In the genomic region with DNA sequence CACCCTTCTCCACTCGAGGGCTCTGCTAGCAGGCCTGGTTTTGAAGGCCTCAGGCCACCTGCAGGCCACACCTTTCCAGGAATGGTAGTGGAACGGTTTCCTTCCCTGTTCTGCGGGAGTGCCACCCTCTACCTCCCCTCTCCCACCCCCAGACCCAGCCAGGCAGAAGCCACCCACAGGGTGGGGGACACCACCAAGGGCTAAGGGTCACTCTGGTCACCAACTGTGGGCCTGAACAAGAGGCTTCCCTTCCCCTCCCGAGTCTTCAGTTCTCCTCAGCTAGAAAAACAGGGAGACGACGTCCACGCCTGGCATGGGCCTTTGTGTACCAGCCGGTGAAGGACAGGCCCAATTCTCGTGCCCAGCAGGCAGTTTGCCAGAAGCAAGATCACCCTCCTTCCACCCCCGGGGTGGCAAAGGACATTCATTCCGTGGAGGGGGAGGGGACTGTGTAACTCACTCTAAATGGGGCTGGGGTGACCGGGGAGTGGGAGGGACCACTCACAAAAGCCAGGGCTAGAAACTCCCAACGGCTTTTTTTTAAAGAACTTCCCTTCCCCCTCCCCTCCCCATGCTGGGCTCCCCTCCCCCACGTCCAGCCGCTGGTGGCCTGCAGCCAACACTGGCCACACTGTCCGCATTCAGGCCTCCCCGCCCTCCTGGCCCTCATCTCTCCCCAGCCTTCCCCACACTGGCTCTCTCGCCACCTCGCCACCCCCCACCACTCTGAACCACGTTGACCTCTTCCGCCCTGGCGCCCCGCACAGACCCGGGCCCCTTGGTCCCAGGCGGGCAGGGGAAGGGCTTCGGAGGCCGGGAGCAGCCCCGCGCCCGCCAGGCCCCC, we compare ENCODE assay signal across 8 cellular contexts. TPM values are rescaled to one million over a fixed set of nuclear protein-coding genes. Genes with fewer than 3 reads are reported as not detected.
DNase-seq lines count a peak whose midpoint lies in the region; ATAC-seq and TF ChIP-seq lines count a peak whose summit lies in the region.

No MANE protein-coding gene starts in this region.

- no peak overlapping the region for H3K4me3 Mint-ChIP-seq in activated CD4-positive, alpha-beta T cell treated with anti-CD3 and anti-CD28 coated beads, Interleukin-2, amount 10 ng/mL, durations not matched to agents 24 days and 14 days

- peak; percentile 57 for DNase-seq in activated CD4-positive, alpha-beta T cell treated with anti-CD3 and anti-CD28 coated beads, Interleukin-2, amount 10 ng/mL, durations not matched to agents 24 days and 14 days
- DNase-seq in activated CD4-positive, alpha-beta T cell treated with anti-CD3 and anti-CD28 coated beads, Interleukin-2, amount 50 U/mL, for 1 hour, result no peak
- DNase-seq in fibroblast of the aortic adventitia (ENCODE audit: low read depth) (peak; percentile 17), midbrain (lab: John Stamatoyannopoulos, UW) (peak; percentile 81), vagina (ENCODE audit: extremely low spot score in 2 of 2) (no peak)
- DNase-seq in activated CD4-positive, alpha-beta T cell treated with anti-CD3 and anti-CD28 coated beads for 48 hours, result no peak

- H3K27me3 Mint-ChIP-seq in activated CD4-positive, alpha-beta T cell treated with anti-CD3 and anti-CD28 coated beads, Interleukin-2, amount 10 ng/mL, durations not matched to agents 24 days and 14 days, result no peaks in the 10 kb centered on the region

- intact Hi-C loops in activated CD4-positive, alpha-beta T cell treated with anti-CD3 and anti-CD28 coated beads, Interleukin-2, amount 10 ng/mL, durations not matched to agents 24 days and 14 days (cut with micrococcal nuclease), result loop anchor here (10.0 kb wide), 1 partner anchor 423 kb away; no protein-coding TSS in a partner anchor
- intact Hi-C loops in vagina (cut with DNase I), result no loop called here

- no peak for TF ChIP-seq CTCF in fibroblast of the aortic adventitia (IDR thresholded peaks at IDR 0.05; ENCODE audit: insufficient read depth, low read length)
- no peak for TF ChIP-seq CTCF in vagina (IDR thresholded peaks at IDR 0.05)

- peaks cover 20% of the 10 kb centered on the region for H3K4me1 Mint-ChIP-seq in activated CD4-positive, alpha-beta T cell treated with anti-CD3 and anti-CD28 coated beads, Interleukin-2, amount 10 ng/mL, durations not matched to agents 24 days and 14 days

- H3K27me3 ChIP-seq in vagina, result no peaks in the 10 kb centered on the region

- peaks cover 16% of the 10 kb centered on the region for H3K36me3 Mint-ChIP-seq in activated CD4-positive, alpha-beta T cell treated with anti-CD3 and anti-CD28 coated beads, Interleukin-2, amount 10 ng/mL, durations not matched to agents 24 days and 14 days (ENCODE audit: low read depth)

- H3K36me3 ChIP-seq in vagina, result peaks cover 0 to 17% of the 10 kb centered on the region in 2 donors

- H3K4me3 ChIP-seq in fibroblast of the aortic adventitia (ENCODE audit: low read depth, low read length) (no peak overlapping the region), vagina (peak overlapping the region; percentile 18 to 23)

- no peak overlapping the region for H3K27ac Mint-ChIP-seq in activated CD4-positive, alpha-beta T cell treated with anti-CD3 and anti-CD28 coated beads, Interleukin-2, amount 10 ng/mL, durations not matched to agents 24 days and 14 days

- no peak for TF ChIP-seq POLR2A in vagina (IDR thresholded peaks at IDR 0.05)

- H3K27ac ChIP-seq in vagina, result no peak overlapping the region

- H3K4me1 ChIP-seq in vagina, result peaks cover 28% of the 10 kb centered on the region

- ATAC-seq in HG03469 (IDR thresholded peaks at IDR 0.05; ENCODE audit: unreplicated experiment), result no peak
- no peak for ATAC-seq in GM21367 (IDR thresholded peaks at IDR 0.05; ENCODE audit: unreplicated experiment)

- H3K9me3 Mint-ChIP-seq in activated CD4-positive, alpha-beta T cell treated with anti-CD3 and anti-CD28 coated beads, Interleukin-2, amount 10 ng/mL, durations not matched to agents 24 days and 14 days, result no peaks in the 10 kb centered on the region

- H3K9me3 ChIP-seq in vagina, result no peaks in the 10 kb centered on the region

RNA-seq across cellular contexts. Expression of gene CBX4, which starts 7.7 kb away (rescaled TPM):
- total RNA-seq in activated CD4-positive, alpha-beta T cell treated with anti-CD3 and anti-CD28 coated beads, Interleukin-2, amount 10 ng/mL, durations not matched to agents 24 days and 14 days, result 18.5 and 19.4 TPM in 2 replicates
- total RNA-seq in fibroblast of the aortic adventitia (ENCODE audit: low replicate concordance) (8.3 and 12.8 TPM in 2 replicates), vagina (13.0 TPM)

RNA-seq across cellular contexts. Expression of gene CBX8, which starts 34.7 kb away (rescaled TPM):
- total RNA-seq in activated CD4-positive, alpha-beta T cell treated with anti-CD3 and anti-CD28 coated beads, Interleukin-2, amount 10 ng/mL, durations not matched to agents 24 days and 14 days, result 9.4 TPM in 2 replicates
- total RNA-seq in fibroblast of the aortic adventitia (ENCODE audit: low replicate concordance), result 1.5 and 1.7 TPM in 2 replicates
- 0.98 TPM for total RNA-seq in vagina

RNA-seq across cellular contexts. Expression of gene CBX2, which starts 53.6 kb away (rescaled TPM):
- 7.5 and 8.2 TPM in 2 replicates for total RNA-seq in activated CD4-positive, alpha-beta T cell treated with anti-CD3 and anti-CD28 coated beads, Interleukin-2, amount 10 ng/mL, durations not matched to agents 24 days and 14 days
- total RNA-seq in fibroblast of the aortic adventitia (ENCODE audit: low replicate concordance) (0.57 and 0.63 TPM in 2 replicates), vagina (5.6 TPM)

Comparison
In these comparisons a context has a peak if more than half of its experiments do, and no peak if none do; other contexts are left out.
1. DNase-seq: peak in activated CD4-positive, alpha-beta T cell treated with anti-CD3 and anti-CD28 coated beads, Interleukin-2, amount 10 ng/mL, durations not matched to agents 24 days and 14 days (single experiment), fibroblast of the aortic adventitia (single experiment) and midbrain (single experiment); none in activated CD4-positive, alpha-beta T cell treated with anti-CD3 and anti-CD28 coated beads, Interleukin-2, amount 50 U/mL, for 1 hour (single experiment), vagina (0 of 2) and activated CD4-positive, alpha-beta T cell treated with anti-CD3 and anti-CD28 coated beads for 48 hours (single experiment).